In genomic region chr3:177802151-177802900, GRCh38 we compare ENCODE assay signal across 13 cellular contexts.
A peak's percentile ranks its signal among the peaks of the same experiment; 100 is the strongest.
DNase-seq lines count a peak whose midpoint lies in the region; ATAC-seq and TF ChIP-seq lines count a peak whose summit lies in the region.
"Had no signal": no experiment of that assay in that cellular context is flagged by ENCODE, and none has a peak within 500 bp of the region (broad histone marks: within the 10 kb centered on the region; RNA-seq: fewer than 3 reads in every experiment).

No MANE protein-coding gene starts in this region.

- H3K4me1 Mint-ChIP-seq in chondrocyte (ENCODE audit: low read depth) = peaks cover 72% of the 10 kb centered on the region
- H3K4me1 Mint-ChIP-seq: IgD-negative memory B cell had no signal

- peak overlapping the region; percentile 42 for H3K9ac ChIP-seq in skeletal muscle satellite cell (ENCODE audit: low read depth, low read length)

- H3K4me1 ChIP-seq in skeletal muscle satellite cell (ENCODE audit: control insufficient read depth, insufficient read depth, low read length) = peaks cover 31% of the 10 kb centered on the region

- H3K27ac Mint-ChIP-seq in chondrocyte (ENCODE audit: unreplicated experiment) = peak overlapping the region; percentile 80
- H3K27ac Mint-ChIP-seq: activated CD4-positive, alpha-beta memory T cell treated with anti-CD3 and anti-CD28 coated beads, Interleukin-2, amount 10 ng/mL, durations not matched to agents 7 days and 5 days had no signal

- DNase-seq in NCI-H1417 (lab: John Stamatoyannopoulos, UW) = peak in 2 of 3 experiments; percentile 60 to 86
- no peak for DNase-seq in NCI-H1417 treated with DMSO at 0.1 percent for 48 hours (lab: John Stamatoyannopoulos, UW)
- DNase-seq in NCI-H2171 (lab: John Stamatoyannopoulos, UW) = peak; percentile 48
- no peak for DNase-seq in chondrocyte (ENCODE audit: low spot score)
- DNase-seq in NCI-H1436 treated with DMSO at 0.1 percent for 48 hours (lab: John Stamatoyannopoulos, UW) = no peak
- DNase-seq in LoVo (ENCODE audit: low spot score) = no peak
- DNase-seq: activated CD4-positive, alpha-beta memory T cell treated with anti-CD3 and anti-CD28 coated beads, Interleukin-2, amount 10 ng/mL, durations not matched to agents 7 days and 5 days; amniotic stem cell; left colon had no signal

- H3K9me3 ChIP-seq in skeletal muscle satellite cell (replicated peaks; ENCODE audit: low read length) = no peaks in the 10 kb centered on the region
- H3K9me3 ChIP-seq: esophagus muscularis mucosa had no signal

- peak; percentile 56 for TF ChIP-seq CTCF in chondrocyte (IDR thresholded peaks at IDR 0.05)

- peaks cover 2% of the 10 kb centered on the region for H3K36me3 Mint-ChIP-seq in chondrocyte (ENCODE audit: low read depth)
- H3K36me3 Mint-ChIP-seq: IgD-negative memory B cell had no signal

- peak overlapping the region; percentile 39 for H3K4me2 ChIP-seq in skeletal muscle satellite cell (ENCODE audit: low read length)

- no peak overlapping the region for H3K4me3 ChIP-seq in skeletal muscle satellite cell (ENCODE audit: low read length)
- H3K4me3 ChIP-seq: esophagus muscularis mucosa had no signal

- no peaks in the 10 kb centered on the region for H3K27me3 Mint-ChIP-seq in chondrocyte (ENCODE audit: low read depth)
- H3K27me3 Mint-ChIP-seq: activated CD4-positive, alpha-beta memory T cell treated with anti-CD3 and anti-CD28 coated beads, Interleukin-2, amount 10 ng/mL, durations not matched to agents 7 days and 5 days had no signal

- no peak for ATAC-seq in GM21619 (IDR thresholded peaks at IDR 0.05; ENCODE audit: unreplicated experiment)
- ATAC-seq: left colon had no signal

- no peaks in the 10 kb centered on the region for H3K36me3 ChIP-seq in skeletal muscle satellite cell (ENCODE audit: insufficient read depth, low read length)
- H3K36me3 ChIP-seq: esophagus muscularis mucosa had no signal

- H3K4me3 Mint-ChIP-seq in chondrocyte (ENCODE audit: unreplicated experiment) = no peak overlapping the region
- H3K4me3 Mint-ChIP-seq: activated CD4-positive, alpha-beta memory T cell treated with anti-CD3 and anti-CD28 coated beads, Interleukin-2, amount 10 ng/mL, durations not matched to agents 7 days and 5 days; IgD-negative memory B cell had no signal

- H3K27me3 ChIP-seq in skeletal muscle satellite cell (ENCODE audit: control insufficient read depth, insufficient read depth, low read length) = no peaks in the 10 kb centered on the region
- H3K27me3 ChIP-seq: esophagus muscularis mucosa had no signal

- peaks cover 10% of the 10 kb centered on the region for H3K9me3 Mint-ChIP-seq in chondrocyte (ENCODE audit: low read depth)
- H3K9me3 Mint-ChIP-seq: IgD-negative memory B cell had no signal

Comparison
In these comparisons a context has a peak if more than half of its experiments do, and no peak if none do; other contexts are left out.
1. DNase-seq: peak in NCI-H1417 (2 of 3) and NCI-H2171 (single experiment); none in NCI-H1417 treated with DMSO at 0.1 percent for 48 hours (single experiment), chondrocyte (single experiment), NCI-H1436 treated with DMSO at 0.1 percent for 48 hours (single experiment) and LoVo (single experiment).